23 cellular contexts compared by ENCODE assay signal in genomic region chr14:50331596-50331995, GRCh38. TPM values are rescaled to one million over a fixed set of nuclear protein-coding genes. Genes with fewer than 3 reads are reported as not detected.
A peak's percentile ranks its signal among the peaks of the same experiment; 100 is the strongest.
DNase-seq lines count a peak whose midpoint lies in the region; ATAC-seq and TF ChIP-seq lines count a peak whose summit lies in the region.
"Had no signal": no experiment of that assay in that cellular context is flagged by ENCODE, and none has a peak within 500 bp of the region (broad histone marks: within the 10 kb centered on the region; RNA-seq: fewer than 3 reads in every experiment).

No MANE protein-coding gene starts in this region.

- intact Hi-C loops in IMR-90 (cut with micrococcal nuclease) = no loop called here
- intact Hi-C loops in vagina (cut with DNase I) = no loop called here

- H2AK9ac ChIP-seq in IMR-90 (replicated peaks; ENCODE audit: low read depth, low read length, poor library complexity) = no peak overlapping the region

- POLR2A ChIA-PET in IMR-90 (lab: Charles Lee; ENCODE audit: unreplicated experiment) = no interaction called here

- H3K36me3 ChIP-seq in IMR-90 (ENCODE audit: control insufficient read depth, insufficient read depth, low read length) (no peaks in the 10 kb centered on the region), vagina (peaks cover 0 to 27% of the 10 kb centered on the region in 2 donors)
- H3K36me3 ChIP-seq: BE2C had no signal

- no peak overlapping the region for H3K4me3 ChIP-seq in IMR-90 (ENCODE audit: insufficient read depth, low read depth, low read length)
- no peak overlapping the region for H3K4me3 ChIP-seq in vagina
- H3K4me3 ChIP-seq: A549; BLaER1 treated with 17β-estradiol and CSF1 and Interleukin-3, amounts not matched to agents 10 nM and 100 nM; GM23338 had no signal

- H3K4me2 ChIP-seq in IMR-90 (ENCODE audit: low read depth, low read length) = no peak overlapping the region
- H3K4me2 ChIP-seq: A549; BLaER1 treated with 17β-estradiol and CSF1 and Interleukin-3, amounts not matched to agents 10 nM and 100 nM; GM23338 had no signal

- BruUV-seq in IMR-90 (replicated peaks; lab: Mats Ljungman, UMichigan) = no TSS peak

- H3K27ac Mint-ChIP-seq in activated naive CD4-positive, alpha-beta T cell treated with anti-CD3 and anti-CD28 coated beads, Interleukin-2, amount 50 U/mL, for 24 hours = peak overlapping the region; percentile 35
- H3K27ac Mint-ChIP-seq in activated naive CD4-positive, alpha-beta T cell treated with anti-CD3 and anti-CD28 coated beads, Interleukin-2, amount 10 ng/mL, durations not matched to agents 7 days and 5 days = no peak overlapping the region
- H3K27ac Mint-ChIP-seq in osteocyte (ENCODE audit: unreplicated experiment) = peak overlapping the region; percentile 23
- H3K27ac Mint-ChIP-seq: H9 had no signal

- TF ChIP-seq POLR2A in IMR-90 (IDR thresholded peaks at IDR 0.05; ENCODE audit: low read depth, low read length) (no peak), vagina (IDR thresholded peaks at IDR 0.05) (no peak)

- dilution Hi-C loops in IMR-90 (cut with HindIII; ENCODE audit: low sequenced_read_pairs, unreplicated experiment) = no loop called here

- H4K91ac ChIP-seq in IMR-90 (ENCODE audit: insufficient read depth, low read depth, low read length) = no peak overlapping the region

- no peaks in the 10 kb centered on the region for H3K27me3 Mint-ChIP-seq in activated naive CD4-positive, alpha-beta T cell treated with anti-CD3 and anti-CD28 coated beads, Interleukin-2, amount 50 U/mL, for 24 hours
- H3K27me3 Mint-ChIP-seq in activated naive CD4-positive, alpha-beta T cell treated with anti-CD3 and anti-CD28 coated beads, Interleukin-2, amount 10 ng/mL, durations not matched to agents 7 days and 5 days = no peaks in the 10 kb centered on the region
- H3K27me3 Mint-ChIP-seq in osteocyte (ENCODE audit: unreplicated experiment) = no peaks in the 10 kb centered on the region
- H3K27me3 Mint-ChIP-seq: CD4-positive, alpha-beta memory T cell had no signal

- H2BK20ac ChIP-seq in IMR-90 (ENCODE audit: low read depth, low read length) = no peak overlapping the region

- no peak for TF ChIP-seq CTCF in IMR-90 (conservative IDR thresholded peaks at IDR 0.05; ENCODE audit: low read depth, low read length)
- TF ChIP-seq CTCF in osteocyte (IDR thresholded peaks at IDR 0.05) = no peak
- TF ChIP-seq CTCF in vagina (IDR thresholded peaks at IDR 0.05) = no peak

- no peak overlapping the region for H3K56ac ChIP-seq in IMR-90 (ENCODE audit: extremely low read depth, insufficient read depth, low read length)

- H3K4me1 Mint-ChIP-seq in activated naive CD4-positive, alpha-beta T cell treated with anti-CD3 and anti-CD28 coated beads, Interleukin-2, amount 50 U/mL, for 24 hours = peaks cover 14% of the 10 kb centered on the region
- H3K4me1 Mint-ChIP-seq in activated naive CD4-positive, alpha-beta T cell treated with anti-CD3 and anti-CD28 coated beads, Interleukin-2, amount 10 ng/mL, durations not matched to agents 7 days and 5 days = peaks cover 14% of the 10 kb centered on the region
- peaks cover 20% of the 10 kb centered on the region for H3K4me1 Mint-ChIP-seq in osteocyte (ENCODE audit: unreplicated experiment)

- no peak for DNase-seq in activated naive CD4-positive, alpha-beta T cell treated with anti-CD3 and anti-CD28 coated beads, Interleukin-2, amount 10 ng/mL, durations not matched to agents 7 days and 5 days
- DNase-seq in IMR-90 = no peak
- DNase-seq in osteocyte (ENCODE audit: extremely low spot score, unreplicated experiment) = no peak
- no peak for DNase-seq in vagina (ENCODE audit: extremely low spot score in 2 of 2)
- DNase-seq: 8988T; ACHN; AML-193; BE2C; Calu3; CD4-positive, alpha-beta memory T cell; COR-L47; DMS53; DMS79 treated with DMSO at 0.1 percent for 48 hours; GF-D8; H9 had no signal

- peaks cover 1% of the 10 kb centered on the region for H3K36me3 Mint-ChIP-seq in activated naive CD4-positive, alpha-beta T cell treated with anti-CD3 and anti-CD28 coated beads, Interleukin-2, amount 50 U/mL, for 24 hours
- H3K36me3 Mint-ChIP-seq in activated naive CD4-positive, alpha-beta T cell treated with anti-CD3 and anti-CD28 coated beads, Interleukin-2, amount 10 ng/mL, durations not matched to agents 7 days and 5 days = peaks cover 32% of the 10 kb centered on the region
- H3K36me3 Mint-ChIP-seq in osteocyte (ENCODE audit: unreplicated experiment) = peaks cover 23% of the 10 kb centered on the region

- no peak overlapping the region for H2BK5ac ChIP-seq in IMR-90 (ENCODE audit: low read depth, low read length, poor library complexity, severe bottlenecking)

- H3K27me3 ChIP-seq in IMR-90 (ENCODE audit: control insufficient read depth, insufficient read depth, low read length) = no peaks in the 10 kb centered on the region
- H3K27me3 ChIP-seq in vagina = no peaks in the 10 kb centered on the region
- H3K27me3 ChIP-seq: BE2C; BLaER1 treated with 17β-estradiol and CSF1 and Interleukin-3, amounts not matched to agents 10 nM and 100 nM had no signal

- no peak overlapping the region for H2BK15ac ChIP-seq in IMR-90 (ENCODE audit: low read depth, low read length)

- H3K27ac ChIP-seq in IMR-90 (ENCODE audit: insufficient read depth, low read length) = no peak overlapping the region
- H3K27ac ChIP-seq in vagina = peak overlapping the region; percentile 6
- H3K27ac ChIP-seq: A549 had no signal

- no peak overlapping the region for H3K4me3 Mint-ChIP-seq in activated naive CD4-positive, alpha-beta T cell treated with anti-CD3 and anti-CD28 coated beads, Interleukin-2, amount 50 U/mL, for 24 hours
- H3K4me3 Mint-ChIP-seq in activated naive CD4-positive, alpha-beta T cell treated with anti-CD3 and anti-CD28 coated beads, Interleukin-2, amount 10 ng/mL, durations not matched to agents 7 days and 5 days = no peak overlapping the region
- H3K4me3 Mint-ChIP-seq in osteocyte (ENCODE audit: unreplicated experiment) = no peak overlapping the region
- H3K4me3 Mint-ChIP-seq: CD14-positive monocyte; CD4-positive, alpha-beta memory T cell; GM23338; H9 had no signal

- H3K23ac ChIP-seq in IMR-90 (ENCODE audit: low read depth, low read length) = no peak overlapping the region

- H3K14ac ChIP-seq in IMR-90 (replicated peaks; ENCODE audit: low read depth, low read length) = no peak overlapping the region

- H3K9me3 Mint-ChIP-seq in activated naive CD4-positive, alpha-beta T cell treated with anti-CD3 and anti-CD28 coated beads, Interleukin-2, amount 50 U/mL, for 24 hours = no peaks in the 10 kb centered on the region
- H3K9me3 Mint-ChIP-seq in activated naive CD4-positive, alpha-beta T cell treated with anti-CD3 and anti-CD28 coated beads, Interleukin-2, amount 10 ng/mL, durations not matched to agents 7 days and 5 days = no peaks in the 10 kb centered on the region
- H3K9me3 Mint-ChIP-seq in osteocyte (ENCODE audit: unreplicated experiment) = no peaks in the 10 kb centered on the region
- H3K9me3 Mint-ChIP-seq: CD14-positive monocyte; CD4-positive, alpha-beta memory T cell; GM23338; H9 had no signal

- H4K20me1 ChIP-seq in IMR-90 (ENCODE audit: insufficient read depth, low read length) = no peaks in the 10 kb centered on the region
- H4K20me1 ChIP-seq: BLaER1 treated with 17β-estradiol and CSF1 and Interleukin-3, amounts not matched to agents 10 nM and 100 nM had no signal

- H2AFZ ChIP-seq in IMR-90 (replicated peaks; ENCODE audit: low read length, poor library complexity) = no peak overlapping the region
- H2AFZ ChIP-seq: GM23338 had no signal

- H3K4me1 ChIP-seq in IMR-90 (ENCODE audit: control insufficient read depth, insufficient read depth, low read length) (peaks cover 14% of the 10 kb centered on the region), vagina (peaks cover 45% of the 10 kb centered on the region)
- H3K4me1 ChIP-seq: A549 had no signal

- no peaks in the 10 kb centered on the region for H3K9me3 ChIP-seq in IMR-90 (ENCODE audit: control insufficient read depth, insufficient read depth, low read length)
- no peaks in the 10 kb centered on the region for H3K9me3 ChIP-seq in vagina
- H3K9me3 ChIP-seq: A549; BE2C; BLaER1 treated with 17β-estradiol and CSF1 and Interleukin-3, amounts not matched to agents 10 nM and 100 nM had no signal

- no peak for TF ChIP-seq RAD21 in IMR-90 (IDR thresholded peaks at IDR 0.05; ENCODE audit: low read length)

- ATAC-seq in IMR-90 (ENCODE audit: low read depth) (no peak), GM18502 (IDR thresholded peaks at IDR 0.05; ENCODE audit: poor library complexity, unreplicated experiment) (no peak), GM18858 (IDR thresholded peaks at IDR 0.05; ENCODE audit: unreplicated experiment) (no peak)
- ATAC-seq: GM23338, HCT116 had no signal

- no peak overlapping the region for H4K5ac ChIP-seq in IMR-90 (ENCODE audit: low read depth, low read length)

- CTCF ChIA-PET in activated naive CD4-positive, alpha-beta T cell treated with anti-CD3 and anti-CD28 coated beads, Interleukin-2, amount 10 ng/mL, durations not matched to agents 7 days and 5 days (lab: Charles Lee) = interaction anchor here (0.9 kb wide), 1 partner anchor 10 kb away, joined by 4 read pairs; no protein-coding TSS in a partner anchor
- CTCF ChIA-PET in IMR-90 (lab: Yijun Ruan, JAX) = interaction anchor here (1.0 to 2.4 kb wide), 2 partner anchors 11 to 110 kb away, joined by 3 to 5 read pairs; no protein-coding TSS in a partner anchor

- no peak overlapping the region for H2BK120ac ChIP-seq in IMR-90 (ENCODE audit: low read depth, low read length)

- H3K9me1 ChIP-seq in IMR-90 (ENCODE audit: insufficient read depth, low read length) = peaks cover 6% of the 10 kb centered on the region

- H3K4ac ChIP-seq in IMR-90 (ENCODE audit: low read depth, low read length) = no peak overlapping the region

- in situ Hi-C loops in IMR-90 (cut with MboI; ENCODE audit: low sequenced_read_pairs) = no loop called here

- H4K8ac ChIP-seq in IMR-90 (ENCODE audit: low read depth in 2 of 2, low read length in 2 of 2) = no peak overlapping the region

- 0 out of 2 replicates have a peak overlapping the region, but pooled peaks have one; percentile 15 for H2AK5ac ChIP-seq in IMR-90 (ENCODE audit: low read depth, low read length)

- no peak overlapping the region for H3K9ac ChIP-seq in IMR-90 (ENCODE audit: low read depth, low read length)
- H3K9ac ChIP-seq: BLaER1 treated with 17β-estradiol and CSF1 and Interleukin-3, amounts not matched to agents 10 nM and 100 nM had no signal

- H3K79me1 ChIP-seq in IMR-90 (ENCODE audit: low read depth in 1 of 2, low read length in 2 of 2) = peaks cover 0 to 12% of the 10 kb centered on the region in 2 experiments; a peak in 2 of 4 replicates

- H3K18ac ChIP-seq in IMR-90 (ENCODE audit: low read depth, low read length) = no peak overlapping the region

RNA-seq across cellular contexts. Expression of gene DMAC2L, which starts 19.5 kb away (rescaled TPM):
- total RNA-seq in IMR-90 (2012; rRNA removed) (3.9 and 5.0 TPM in 2 replicates), osteocyte (17.7 and 21.7 TPM in 2 replicates), vagina (31.4 TPM)
- polyA plus RNA-seq in IMR-90 (2012; rRNA removed) = 6.1 and 7.8 TPM in 2 replicates
- 2.2 and 9.5 TPM in 2 replicates for polyA plus RNA-seq in IMR-90 (2012; cell fraction: cytosol; rRNA removed)
- 6.2 and 11.8 TPM in 2 replicates for polyA plus RNA-seq in IMR-90 (2012; cell fraction: nucleus; rRNA removed; ENCODE audit: low replicate concordance)

RNA-seq across cellular contexts. Expression of gene L2HGDH, which starts 19.6 kb away (rescaled TPM):
- total RNA-seq in IMR-90 (2012; rRNA removed) (3.8 and 5.0 TPM in 2 replicates), osteocyte (4.2 and 6.5 TPM in 2 replicates), vagina (5.6 TPM)
- 2.8 and 3.1 TPM in 2 replicates for polyA plus RNA-seq in IMR-90 (2012; rRNA removed)
- polyA plus RNA-seq in IMR-90 (2012; cell fraction: cytosol; rRNA removed) = 1.5 and 2.3 TPM in 2 replicates
- 0.87 and 2.4 TPM in 2 replicates for polyA plus RNA-seq in IMR-90 (2012; cell fraction: nucleus; rRNA removed; ENCODE audit: low replicate concordance)
